Comparison of ENCODE assay signal across 1 cellular context in the genomic region with DNA sequence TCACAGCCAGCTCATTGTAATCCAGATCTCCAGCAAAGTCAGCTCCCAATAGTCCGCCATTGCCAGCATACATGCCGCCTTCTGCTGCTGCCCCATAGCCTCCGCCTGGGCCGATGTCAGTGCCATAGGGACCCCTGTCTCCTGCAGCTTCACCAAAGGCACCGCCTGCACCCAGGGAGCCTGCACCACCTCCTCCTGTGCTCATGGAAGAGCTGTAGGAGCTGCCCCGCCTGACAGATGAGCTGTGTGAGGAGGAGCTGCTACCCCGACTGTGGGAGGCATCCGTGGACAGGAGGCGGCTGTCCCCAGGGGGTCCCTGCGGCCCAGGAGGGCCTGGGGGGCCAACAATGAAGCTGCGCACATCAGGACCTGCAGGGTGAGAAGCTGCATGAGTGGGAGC.
TF ChIP-seq lines count a peak whose summit lies in the region.

No MANE protein-coding gene starts in this region.

TF ChIP-seq in HepG2, 621 proteins besides CTCF, POLR2A, EP300 and RAD21:
- TF ChIP-seq, protein P1, sequence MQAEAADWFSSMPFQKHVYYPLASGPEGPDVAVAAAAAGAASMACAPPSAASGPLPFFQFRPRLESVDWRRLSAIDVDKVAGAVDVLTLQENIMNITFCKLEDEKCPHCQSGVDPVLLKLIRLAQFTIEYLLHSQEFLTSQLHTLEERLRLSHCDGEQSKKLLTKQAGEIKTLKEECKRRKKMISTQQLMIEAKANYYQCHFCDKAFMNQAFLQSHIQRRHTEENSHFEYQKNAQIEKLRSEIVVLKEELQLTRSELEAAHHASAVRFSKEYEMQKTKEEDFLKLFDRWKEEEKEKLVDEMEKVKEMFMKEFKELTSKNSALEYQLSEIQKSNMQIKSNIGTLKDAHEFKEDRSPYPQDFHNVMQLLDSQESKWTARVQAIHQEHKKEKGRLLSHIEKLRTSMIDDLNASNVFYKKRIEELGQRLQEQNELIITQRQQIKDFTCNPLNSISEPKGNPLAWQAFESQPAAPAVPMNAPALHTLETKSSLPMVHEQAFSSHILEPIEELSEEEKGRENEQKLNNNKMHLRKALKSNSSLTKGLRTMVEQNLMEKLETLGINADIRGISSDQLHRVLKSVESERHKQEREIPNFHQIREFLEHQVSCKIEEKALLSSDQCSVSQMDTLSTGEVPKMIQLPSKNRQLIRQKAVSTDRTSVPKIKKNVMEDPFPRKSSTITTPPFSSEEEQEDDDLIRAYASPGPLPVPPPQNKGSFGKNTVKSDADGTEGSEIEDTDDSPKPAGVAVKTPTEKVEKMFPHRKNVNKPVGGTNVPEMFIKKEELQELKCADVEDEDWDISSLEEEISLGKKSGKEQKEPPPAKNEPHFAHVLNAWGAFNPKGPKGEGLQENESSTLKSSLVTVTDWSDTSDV (CRISPR knock-in tag; IDR thresholded peaks at IDR 0.05) = no peak
- peak; percentile 42 for TF ChIP-seq AGO2 (optimal IDR thresholded peaks at IDR 0.05; ENCODE audit: low read depth, low read length)
